ENCODE assay signal across 31 cellular contexts in genomic region chr14:27148143-27148542, GRCh38.
"Had no signal": no experiment of that assay in that cellular context is flagged by ENCODE, and none has a peak within 500 bp of the region (broad histone marks: within the 10 kb centered on the region; RNA-seq: fewer than 3 reads in every experiment).

No MANE protein-coding gene starts in this region.

- H3K27me3 ChIP-seq: adrenal gland, body of pancreas, brain microvascular endothelial cell, breast epithelium had no signal

- H3K4me1 ChIP-seq: adrenal gland, body of pancreas, breast epithelium had no signal

- ATAC-seq: activated CD8-positive, alpha-beta T cell treated with anti-CD3 and anti-CD28 coated beads for 36 hours; activated naive CD4-positive, alpha-beta T cell treated with anti-CD3 and anti-CD28 coated beads, Interleukin-2, amount 50 U/mL, for 72 hours; activated T-cell treated with anti-CD3 and anti-CD28 coated beads, Interleukin-2, amount 50 U/mL, for 4 hours; activated T-cell treated with anti-CD3 and anti-CD28 coated beads, Interleukin-2, amount 50 U/mL, for 72 hours; activated T-helper 17 cell treated with anti-CD3 and anti-CD28 coated beads, Interleukin-2, amount 50 U/mL, for 72 hours; body of pancreas had no signal

- H3K36me3 ChIP-seq: adrenal gland, brain microvascular endothelial cell, breast epithelium had no signal

- DNase-seq: activated B cell treated with CpG ODN at 0.5 μM for 24 hours; activated CD4-positive, alpha-beta memory T cell treated with anti-CD3 and anti-CD28 coated beads for 36 hours; activated CD4-positive, alpha-beta T cell treated with anti-CD3 and anti-CD28 coated beads for 4 hours; activated CD4-positive, alpha-beta T cell treated with anti-CD3 and anti-CD28 coated beads, Interleukin-2, amount 10 ng/mL, durations not matched to agents 24 days and 14 days; activated CD4-positive, alpha-beta T cell treated with anti-CD3 and anti-CD28 coated beads, Interleukin-2, amount 50 U/mL, for 1 hour; activated CD4-positive, alpha-beta T cell treated with anti-CD3 and anti-CD28 coated beads, Interleukin-2, amount 50 U/mL, for 4 hours; activated CD4-positive, CD25-positive, alpha-beta regulatory T cell treated with anti-CD3 and anti-CD28 coated beads, Interleukin-2, amount 50 U/mL, for 72 hours; activated CD8-positive, alpha-beta memory T cell treated with anti-CD3 and anti-CD28 coated beads, Interleukin-2, amount 50 U/mL, for 4 hours; activated CD8-positive, alpha-beta T cell treated with anti-CD3 and anti-CD28 coated beads for 36 hours; activated effector memory CD4-positive, alpha-beta T cell treated with anti-CD3 and anti-CD28 coated beads, Interleukin-2, amount 50 U/mL, for 16 hours; activated gamma-delta T cell treated with Interleukin-2 at 50 U/mL for 16 hours; activated naive CD4-positive, alpha-beta T cell; activated naive CD4-positive, alpha-beta T cell treated with anti-CD3 and anti-CD28 coated beads for 36 hours; activated naive CD4-positive, alpha-beta T cell treated with anti-CD3 and anti-CD28 coated beads, Interleukin-2, amount 50 U/mL, for 16 hours; activated naive CD8-positive, alpha-beta T cell treated with anti-CD3 and anti-CD28 coated beads for 36 hours; activated T-cell treated with anti-CD3 and anti-CD28 coated beads for 4 hours; activated T-cell treated with anti-CD3 and anti-CD28 coated beads, Interleukin-2, amount 50 U/mL, for 1 hour; activated T-cell treated with anti-CD3 and anti-CD28 coated beads, Interleukin-2, amount 50 U/mL, for 4 hours; activated T-cell treated with anti-CD3 and anti-CD28 coated beads, Interleukin-2, amount 50 U/mL, for 72 hours; adrenal gland; amniotic stem cell; aorta; body of pancreas; brain microvascular endothelial cell; central memory CD4-positive, alpha-beta T cell; T-helper 2 cell; T-helper 9 cell had no signal

- H3K9me3 ChIP-seq: adrenal gland, body of pancreas had no signal

- H3K27ac ChIP-seq: adrenal gland, body of pancreas, brain microvascular endothelial cell, breast epithelium, VCaP had no signal

- H3K4me3 ChIP-seq: adrenal gland, body of pancreas, breast epithelium had no signal
